ENCODE assay signal across 32 cellular contexts in genomic region chr16:55664786-55665407, GRCh38. TPM values are rescaled to one million over a fixed set of nuclear protein-coding genes. Genes with fewer than 3 reads are reported as not detected.
"Had no signal": no experiment of that assay in that cellular context is flagged by ENCODE, and none has a peak within 500 bp of the region (broad histone marks: within the 10 kb centered on the region; RNA-seq: fewer than 3 reads in every experiment).

No MANE protein-coding gene starts in this region.

- H3K27me3 ChIP-seq: adrenal gland, body of pancreas, foreskin keratinocyte, gastrocnemius medialis had no signal

- H3K36me3 ChIP-seq: adrenal gland, cardiac muscle cell, esophagus muscularis mucosa, gastrocnemius medialis had no signal

- H3K4me3 ChIP-seq: adrenal gland, body of pancreas, cardiac muscle cell, coronary artery, dorsolateral prefrontal cortex, esophagus muscularis mucosa, gastrocnemius medialis had no signal

- DNase-seq: activated CD4-positive, alpha-beta memory T cell treated with anti-CD3 and anti-CD28 coated beads for 36 hours; activated CD4-positive, alpha-beta T cell treated with anti-CD3 and anti-CD28 coated beads for 36 hours; activated CD4-positive, alpha-beta T cell treated with anti-CD3 and anti-CD28 coated beads, Interleukin-2, amount 10 ng/mL, durations not matched to agents 24 days and 14 days; activated CD4-positive, CD25-positive, alpha-beta regulatory T cell; activated CD4-positive, CD25-positive, alpha-beta regulatory T cell treated with anti-CD3 and anti-CD28 coated beads, Interleukin-2, amount 50 U/mL, for 72 hours; activated CD8-positive, alpha-beta memory T cell treated with anti-CD3 and anti-CD28 coated beads, Interleukin-2, amount 10 ng/mL, durations not matched to agents 7 days and 5 days; activated CD8-positive, alpha-beta memory T cell treated with anti-CD3 and anti-CD28 coated beads, Interleukin-2, amount 50 U/mL, for 4 hours; activated CD8-positive, alpha-beta T cell treated with anti-CD3 and anti-CD28 coated beads, Interleukin-2, amount 10 ng/mL, durations not matched to agents 7 days and 5 days; activated effector memory CD4-positive, alpha-beta T cell treated with anti-CD3 and anti-CD28 coated beads, Interleukin-2, amount 50 U/mL, for 16 hours; activated naive CD4-positive, alpha-beta T cell treated with anti-CD3 and anti-CD28 coated beads for 36 hours; activated naive CD8-positive, alpha-beta T cell treated with anti-CD3 and anti-CD28 coated beads for 36 hours; activated naive CD8-positive, alpha-beta T cell treated with anti-CD3 and anti-CD28 coated beads, Interleukin-2, amount 50 U/mL, for 24 hours; activated T-cell treated with anti-CD3 and anti-CD28 coated beads, Interleukin-2, amount 50 U/mL, for 1 hour; activated T-cell treated with anti-CD3 and anti-CD28 coated beads, Interleukin-2, amount 50 U/mL, for 48 hours; adrenal gland; body of pancreas; dorsolateral prefrontal cortex; effector memory CD8-positive, alpha-beta T cell; erythroblast; foreskin keratinocyte; gastrocnemius medialis; glutamatergic neuron; SW 1271; T-helper 1 cell; T-helper 17 cell; T1000 had no signal

- H3K9me3 ChIP-seq: adrenal gland, body of pancreas, gastrocnemius medialis had no signal

- H3K27ac ChIP-seq: adrenal gland, body of pancreas, cardiac muscle cell, coronary artery, dorsolateral prefrontal cortex, esophagus muscularis mucosa, foreskin keratinocyte, gastrocnemius medialis had no signal

- ATAC-seq: activated CD4-positive, alpha-beta T cell treated with anti-CD3 and anti-CD28 coated beads for 36 hours; activated CD8-positive, alpha-beta memory T cell treated with anti-CD3 and anti-CD28 coated beads, Interleukin-2, amount 10 ng/mL, durations not matched to agents 7 days and 5 days; activated CD8-positive, alpha-beta T cell treated with anti-CD3 and anti-CD28 coated beads, Interleukin-2, amount 10 ng/mL, durations not matched to agents 7 days and 5 days; activated naive CD8-positive, alpha-beta T cell treated with anti-CD3 and anti-CD28 coated beads, Interleukin-2, amount 50 U/mL, for 24 hours; body of pancreas; effector memory CD8-positive, alpha-beta T cell; foreskin keratinocyte; gastrocnemius medialis; T-helper 17 cell had no signal

RNA-seq across cellular contexts. Expression of gene SLC6A2, which starts 9.1 kb away (rescaled TPM):
- total RNA-seq: activated CD4-positive, alpha-beta memory T cell treated with anti-CD3 and anti-CD28 coated beads for 36 hours; activated CD4-positive, alpha-beta T cell treated with anti-CD3 and anti-CD28 coated beads for 36 hours; activated CD4-positive, alpha-beta T cell treated with anti-CD3 and anti-CD28 coated beads, Interleukin-2, amount 10 ng/mL, durations not matched to agents 24 days and 14 days; activated CD8-positive, alpha-beta memory T cell treated with anti-CD3 and anti-CD28 coated beads for 36 hours; activated CD8-positive, alpha-beta memory T cell treated with anti-CD3 and anti-CD28 coated beads, Interleukin-2, amount 10 ng/mL, durations not matched to agents 7 days and 5 days; activated CD8-positive, alpha-beta T cell treated with anti-CD3 and anti-CD28 coated beads, Interleukin-2, amount 10 ng/mL, durations not matched to agents 7 days and 5 days; activated naive CD4-positive, alpha-beta T cell treated with anti-CD3 and anti-CD28 coated beads for 36 hours; activated naive CD8-positive, alpha-beta T cell treated with anti-CD3 and anti-CD28 coated beads for 36 hours; activated T-helper 1 cell treated with anti-CD3 and anti-CD28 coated beads, Interleukin-12 subunit alpha, Interleukin-12 subunit beta, Interleukin-2, Interleukin-4 antibody, amounts not matched to agents 30 ng/mL and 10 ng/mL and 1 ng/mL, durations not matched to agents 14 hours and 24 hours and 36 hours; activated T-helper 2 cell treated with anti-CD3 and anti-CD28 coated beads, Interferon-gamma antibody, Interleukin-2, Interleukin-4, amounts not matched to agents 10 μg/mL and 5 μg/mL and 100 μg/mL, durations not matched to agents 14 hours and 24 hours and 36 hours; body of pancreas; gastrocnemius medialis; T-helper 17 cell had no signal
- polyA plus RNA-seq: foreskin keratinocyte had no signal
